In genomic region chr9:13845460-13845859, GRCh38 we compare ENCODE assay signal across 25 cellular contexts.
DNase-seq lines count a peak whose midpoint lies in the region; FAIRE-seq and TF ChIP-seq lines count a peak whose summit lies in the region.
"Had no signal": no experiment of that assay in that cellular context is flagged by ENCODE, and none has a peak within 500 bp of the region (broad histone marks: within the 10 kb centered on the region; RNA-seq: fewer than 3 reads in every experiment).

No MANE protein-coding gene starts in this region.

- H3K4me1 ChIP-seq in endothelial cell of umbilical vein (ENCODE audit: control insufficient read depth, extremely low read depth, insufficient read depth, low read length) (no peaks in the 10 kb centered on the region), keratinocyte (ENCODE audit: control insufficient read depth, extremely low read depth, insufficient read depth, low read length) (no peaks in the 10 kb centered on the region)
- H3K4me1 ChIP-seq: ascending aorta, lower lobe of right lung, right atrium auricular region had no signal

- no peak for TF ChIP-seq POLR2A in endothelial cell of umbilical vein (IDR thresholded peaks at IDR 0.05; ENCODE audit: low read depth, low read length)

- H3K4me1 Mint-ChIP-seq in glutamatergic neuron (ENCODE audit: low read depth, unreplicated experiment), result no peaks in the 10 kb centered on the region
- H3K4me1 Mint-ChIP-seq: activated CD4-positive, alpha-beta memory T cell treated with anti-CD3 and anti-CD28 coated beads, Interleukin-2, amount 10 ng/mL, durations not matched to agents 7 days and 5 days; activated naive CD4-positive, alpha-beta T cell treated with anti-CD3 and anti-CD28 coated beads, Interleukin-2, amount 10 ng/mL, durations not matched to agents 7 days and 5 days; stimulated activated naive B cell treated with anti-CD40 and anti-IgM and Interleukin-4, amounts not matched to agents 10 μg/mL and 1 μg/mL and 100 μg/mL, for 72 hours had no signal

- no peaks in the 10 kb centered on the region for H3K36me3 Mint-ChIP-seq in glutamatergic neuron (ENCODE audit: unreplicated experiment)
- H3K36me3 Mint-ChIP-seq: activated naive CD4-positive, alpha-beta T cell treated with anti-CD3 and anti-CD28 coated beads, Interleukin-2, amount 10 ng/mL, durations not matched to agents 7 days and 5 days; CD8-positive, alpha-beta T cell; stimulated activated naive B cell treated with anti-CD40 and anti-IgM and Interleukin-4, amounts not matched to agents 10 μg/mL and 1 μg/mL and 100 μg/mL, for 72 hours had no signal

- dilution Hi-C loops in endothelial cell of umbilical vein (cut with MboI; ENCODE audit: extremely low pct_ligation_motif_present, low sequenced_read_pairs) (no loop called here), keratinocyte (cut with MboI; ENCODE audit: extremely low pct_ligation_motif_present, low sequenced_read_pairs) (no loop called here)

- DNase-seq in GM04503 (ENCODE audit: low read depth) (peak; percentile 16), OCI-M1 (lab: John Stamatoyannopoulos, UW) (peak; percentile 51), endothelial cell of umbilical vein (ENCODE audit: low read depth, low spot score) (peak; percentile 6), keratinocyte (ENCODE audit: low read depth, low spot score) (no peak), AG08396 (ENCODE audit: low spot score) (no peak), GM20000 (ENCODE audit: low spot score) (no peak), glutamatergic neuron (no peak), urothelium cell line (ENCODE audit: low spot score) (no peak)
- DNase-seq: activated CD4-positive, alpha-beta memory T cell treated with anti-CD3 and anti-CD28 coated beads, Interleukin-2, amount 10 ng/mL, durations not matched to agents 7 days and 5 days; activated CD4-positive, CD25-positive, alpha-beta regulatory T cell; activated naive CD4-positive, alpha-beta T cell treated with anti-CD3 and anti-CD28 coated beads, Interleukin-2, amount 10 ng/mL, durations not matched to agents 7 days and 5 days; activated T-cell treated with anti-CD3 and anti-CD28 coated beads, Interleukin-2, amount 50 U/mL, for 4 hours; CD8-positive, alpha-beta T cell; DMS79 treated with DMSO at 0.1 percent for 48 hours; lower lobe of right lung; NCI-H1436; NCI-H774; PC-9; stimulated activated naive B cell treated with anti-CD40 and anti-IgM and Interleukin-4, amounts not matched to agents 10 μg/mL and 1 μg/mL and 100 μg/mL, for 72 hours; T-helper 9 cell had no signal

- no peak overlapping the region for H3K4me2 ChIP-seq in endothelial cell of umbilical vein (ENCODE audit: insufficient read depth, low read length)
- H3K4me2 ChIP-seq in keratinocyte (ENCODE audit: control insufficient read depth, extremely low read depth, insufficient read depth, low read depth, low read length), result no peak overlapping the region
- H3K4me2 ChIP-seq: PC-9 had no signal

- H3K79me2 ChIP-seq in endothelial cell of umbilical vein (ENCODE audit: control insufficient read depth, insufficient read depth, low read length) (no peaks in the 10 kb centered on the region), keratinocyte (ENCODE audit: control insufficient read depth, insufficient read depth, low read length) (no peaks in the 10 kb centered on the region)

- intact Hi-C loops in endothelial cell of umbilical vein (cut with micrococcal nuclease), result no loop called here

- no peak overlapping the region for H3K9ac ChIP-seq in endothelial cell of umbilical vein (replicated peaks; ENCODE audit: extremely low read depth, insufficient read depth, low read length)
- H3K9ac ChIP-seq in keratinocyte (ENCODE audit: control insufficient read depth, extremely low read depth, insufficient read depth, low read length), result no peak overlapping the region

- no peaks in the 10 kb centered on the region for H4K20me1 ChIP-seq in endothelial cell of umbilical vein (replicated peaks; ENCODE audit: control insufficient read depth, extremely low read depth, insufficient read depth, low read length)
- H4K20me1 ChIP-seq in keratinocyte (ENCODE audit: control insufficient read depth, extremely low read depth, insufficient read depth, low read length), result no peaks in the 10 kb centered on the region

- no peaks in the 10 kb centered on the region for H3K9me3 ChIP-seq in endothelial cell of umbilical vein (replicated peaks; ENCODE audit: control insufficient read depth, insufficient read depth, low read length)
- no peaks in the 10 kb centered on the region for H3K9me3 ChIP-seq in keratinocyte (ENCODE audit: control insufficient read depth, low read depth, low read length)
- H3K9me3 ChIP-seq: ascending aorta had no signal

- H3K27ac ChIP-seq in endothelial cell of umbilical vein (ENCODE audit: insufficient read depth, low read depth, low read length), result no peak overlapping the region
- H3K27ac ChIP-seq in keratinocyte (ENCODE audit: control insufficient read depth, insufficient read depth, low read length), result no peak overlapping the region
- H3K27ac ChIP-seq: ascending aorta, coronary artery, lower lobe of right lung, PC-9, right atrium auricular region, SK-N-MC had no signal

- FAIRE-seq in endothelial cell of umbilical vein (lab: Jason Lieb, UNC) (peak; percentile 67), keratinocyte (lab: Jason Lieb, UNC) (peak; percentile 75), urothelium cell line (lab: Jason Lieb, UNC) (no peak)
- FAIRE-seq: GM18507 had no signal

- no peak overlapping the region for H3K4me3 ChIP-seq in endothelial cell of umbilical vein (replicated peaks in 1 of 3; ENCODE audit: insufficient read depth in 1 of 3, low read depth in 1 of 3, low read length in 3 of 3)
- no peak overlapping the region for H3K4me3 ChIP-seq in keratinocyte (ENCODE audit: control insufficient read depth in 2 of 3, extremely low read depth in 1 of 3, insufficient read depth in 2 of 3, low read depth in 1 of 3, low read length in 3 of 3)
- H3K4me3 ChIP-seq: ascending aorta, coronary artery, lower lobe of right lung, PC-9, right atrium auricular region, SK-N-MC had no signal

- H3K27me3 ChIP-seq in endothelial cell of umbilical vein (ENCODE audit: control insufficient read depth in 2 of 2, insufficient read depth in 2 of 2, low read length in 2 of 2) (no peaks in the 10 kb centered on the region), keratinocyte (ENCODE audit: control insufficient read depth, extremely low read depth, insufficient read depth, low read length) (no peaks in the 10 kb centered on the region)
- H3K27me3 ChIP-seq: ascending aorta, right atrium auricular region had no signal

- no peaks in the 10 kb centered on the region for H3K9me3 Mint-ChIP-seq in glutamatergic neuron (ENCODE audit: unreplicated experiment)

- H3K9me1 ChIP-seq in endothelial cell of umbilical vein (replicated peaks; ENCODE audit: control insufficient read depth, extremely low read depth, insufficient read depth, low read length) (no peaks in the 10 kb centered on the region), keratinocyte (ENCODE audit: control insufficient read depth, extremely low read depth, insufficient read depth, low read length) (no peaks in the 10 kb centered on the region)

- BruUV-seq in endothelial cell of umbilical vein (replicated peaks; lab: Mats Ljungman, UMichigan), result no TSS peak

- no peak overlapping the region for H3K4me3 Mint-ChIP-seq in glutamatergic neuron (ENCODE audit: unreplicated experiment)
- H3K4me3 Mint-ChIP-seq: activated CD4-positive, alpha-beta memory T cell treated with anti-CD3 and anti-CD28 coated beads, Interleukin-2, amount 10 ng/mL, durations not matched to agents 7 days and 5 days; activated naive CD4-positive, alpha-beta T cell treated with anti-CD3 and anti-CD28 coated beads, Interleukin-2, amount 10 ng/mL, durations not matched to agents 7 days and 5 days; activated T-cell treated with anti-CD3 and anti-CD28 coated beads, Interleukin-2, amount 50 U/mL, for 4 hours; CD8-positive, alpha-beta T cell; stimulated activated naive B cell treated with anti-CD40 and anti-IgM and Interleukin-4, amounts not matched to agents 10 μg/mL and 1 μg/mL and 100 μg/mL, for 72 hours had no signal

- H3K27me3 Mint-ChIP-seq in glutamatergic neuron (ENCODE audit: unreplicated experiment), result no peaks in the 10 kb centered on the region
- H3K27me3 Mint-ChIP-seq: activated CD4-positive, alpha-beta memory T cell treated with anti-CD3 and anti-CD28 coated beads, Interleukin-2, amount 10 ng/mL, durations not matched to agents 7 days and 5 days; activated naive CD4-positive, alpha-beta T cell treated with anti-CD3 and anti-CD28 coated beads, Interleukin-2, amount 10 ng/mL, durations not matched to agents 7 days and 5 days; stimulated activated naive B cell treated with anti-CD40 and anti-IgM and Interleukin-4, amounts not matched to agents 10 μg/mL and 1 μg/mL and 100 μg/mL, for 72 hours had no signal

- CTCF ChIA-PET in endothelial cell of umbilical vein (lab: Charles Lee), result no interaction called here

- H2AFZ ChIP-seq in endothelial cell of umbilical vein (ENCODE audit: low read depth, low read length) (no peak overlapping the region), keratinocyte (ENCODE audit: control insufficient read depth, low read length) (no peak overlapping the region)
- H2AFZ ChIP-seq: PC-9 had no signal

- no peak overlapping the region for H3K27ac Mint-ChIP-seq in glutamatergic neuron (ENCODE audit: unreplicated experiment)
- H3K27ac Mint-ChIP-seq: activated CD4-positive, alpha-beta memory T cell treated with anti-CD3 and anti-CD28 coated beads, Interleukin-2, amount 10 ng/mL, durations not matched to agents 7 days and 5 days; activated naive CD4-positive, alpha-beta T cell treated with anti-CD3 and anti-CD28 coated beads, Interleukin-2, amount 10 ng/mL, durations not matched to agents 7 days and 5 days; CD8-positive, alpha-beta T cell; stimulated activated naive B cell treated with anti-CD40 and anti-IgM and Interleukin-4, amounts not matched to agents 10 μg/mL and 1 μg/mL and 100 μg/mL, for 72 hours had no signal

- no peak for TF ChIP-seq CTCF in endothelial cell of umbilical vein (IDR thresholded peaks at IDR 0.05; ENCODE audit: extremely low read depth in 1 of 2, insufficient read depth in 1 of 2, low read depth in 1 of 2, low read length in 2 of 2)
- no peak for TF ChIP-seq CTCF in keratinocyte (optimal IDR thresholded peaks at IDR 0.05 in 1 of 3, IDR thresholded peaks at IDR 0.05 in 1 of 3, conservative IDR thresholded peaks at IDR 0.05 in 1 of 3; ENCODE audit: extremely low read depth in 1 of 3, insufficient read depth in 2 of 3, low read length in 3 of 3)
- TF ChIP-seq CTCF in GM20000 (IDR thresholded peaks at IDR 0.05; ENCODE audit: extremely low read depth, missing control alignments), result no peak
- TF ChIP-seq CTCF in glutamatergic neuron (IDR thresholded peaks at IDR 0.05; ENCODE audit: partially characterized antibody, unreplicated experiment), result no peak

- no peaks in the 10 kb centered on the region for H3K36me3 ChIP-seq in endothelial cell of umbilical vein (ENCODE audit: control insufficient read depth in 2 of 2, extremely low read depth in 1 of 2, insufficient read depth in 2 of 2, low read length in 2 of 2)
- no peaks in the 10 kb centered on the region for H3K36me3 ChIP-seq in keratinocyte (ENCODE audit: control insufficient read depth in 2 of 2, extremely low read depth in 1 of 2, insufficient read depth in 2 of 2, low read length in 2 of 2)
- H3K36me3 ChIP-seq: ascending aorta, lower lobe of right lung, right atrium auricular region had no signal

- POLR2A ChIA-PET in endothelial cell of umbilical vein (lab: Charles Lee), result no interaction called here

TF ChIP-seq in endothelial cell of umbilical vein, 7 proteins besides CTCF, POLR2A, EP300 and RAD21 (continues in another document):
- no peak for TF ChIP-seq POLR2AphosphoS5 (IDR thresholded peaks at IDR 0.05; ENCODE audit: insufficient read depth, low read depth, low read length)

Comparison
In these comparisons a context has a peak if more than half of its experiments do, and no peak if none do; other contexts are left out.
1. DNase-seq: peak in GM04503 (single experiment), OCI-M1 (single experiment) and endothelial cell of umbilical vein (single experiment); none in keratinocyte (single experiment), AG08396 (single experiment), GM20000 (single experiment), glutamatergic neuron (single experiment) and urothelium cell line (single experiment).